25 cellular contexts compared by ENCODE assay signal in the genomic region with DNA sequence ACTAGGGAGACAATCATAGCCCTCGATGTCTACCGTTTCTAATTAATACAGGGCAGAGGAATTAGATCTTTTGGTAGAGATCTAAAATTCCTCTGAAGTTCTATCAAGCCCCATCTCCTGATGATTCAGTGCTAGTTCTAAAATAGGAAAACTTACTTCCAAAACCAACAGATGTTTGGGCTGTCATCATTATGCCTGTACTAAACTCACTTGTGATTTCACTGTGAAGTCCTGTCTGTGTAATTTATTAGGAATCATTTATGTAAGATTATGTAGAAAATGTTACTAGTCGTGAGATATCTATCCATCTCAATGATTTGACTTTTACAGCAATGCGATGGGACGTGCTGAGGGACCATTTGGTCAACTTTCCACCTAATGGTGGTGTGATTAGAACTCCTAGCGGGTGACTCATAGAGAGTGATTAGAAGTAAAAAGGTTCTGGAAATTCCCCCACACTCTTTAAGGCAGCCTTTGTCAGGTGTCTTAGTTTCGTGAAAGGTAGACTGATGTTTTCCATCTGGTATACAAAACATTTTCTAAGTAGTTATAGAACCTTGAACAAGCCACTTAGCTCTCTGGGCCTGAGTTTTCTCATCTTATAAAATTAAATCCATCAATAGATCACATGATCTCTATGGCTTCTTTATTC. TPM values are rescaled to one million over a fixed set of nuclear protein-coding genes. Genes with fewer than 3 reads are reported as not detected.
DNase-seq lines count a peak whose midpoint lies in the region; ATAC-seq, FAIRE-seq and TF ChIP-seq lines count a peak whose summit lies in the region.
"Had no signal": no experiment of that assay in that cellular context is flagged by ENCODE, and none has a peak within 500 bp of the region (broad histone marks: within the 10 kb centered on the region; RNA-seq: fewer than 3 reads in every experiment).

No MANE protein-coding gene starts in this region.

- no peak for TF ChIP-seq POLR2A in HCT116 (IDR thresholded peaks at IDR 0.05; ENCODE audit: borderline replicate concordance, extremely low read depth, insufficient read depth, insufficient read length)
- no peak for TF ChIP-seq POLR2A in GM12878 (IDR thresholded peaks at IDR 0.05; ENCODE audit: low read depth, low read length)

- no peaks in the 10 kb centered on the region for H3K27me3 Mint-ChIP-seq in nephron (ENCODE audit: low read depth)
- H3K27me3 Mint-ChIP-seq: naive B cell had no signal

- H3K36me3 Mint-ChIP-seq in nephron (ENCODE audit: low read depth) = no peaks in the 10 kb centered on the region
- H3K36me3 Mint-ChIP-seq: naive B cell had no signal

- no peaks in the 10 kb centered on the region for H3K9me3 ChIP-seq in HCT116 (ENCODE audit: control insufficient read depth in 1 of 2, insufficient read depth in 1 of 2, low read depth in 1 of 2, low read length in 2 of 2)
- no peaks in the 10 kb centered on the region; the same call in 2 of the 3 replicates for H3K9me3 ChIP-seq in GM12878 (replicated peaks; ENCODE audit: control insufficient read depth, insufficient read depth, low read length)
- H3K9me3 ChIP-seq: BE2C, esophagus squamous epithelium, heart right ventricle, upper lobe of right lung had no signal

- BruUV-seq in HCT116 (replicated peaks; lab: Mats Ljungman, UMichigan) (no TSS peak), GM12878 (replicated peaks; lab: Mats Ljungman, UMichigan) (no TSS peak)

- H3K9me3 Mint-ChIP-seq in nephron = no peaks in the 10 kb centered on the region
- H3K9me3 Mint-ChIP-seq: immature natural killer cell, naive B cell had no signal

- H3K79me2 ChIP-seq in HCT116 (ENCODE audit: insufficient read depth, low read length) (no peaks in the 10 kb centered on the region), GM12878 (ENCODE audit: control insufficient read depth, insufficient read depth, low read length) (no peaks in the 10 kb centered on the region; the same call in 1 of the 2 replicates)

- H3K4me3 Mint-ChIP-seq in nephron = no peak overlapping the region
- H3K4me3 Mint-ChIP-seq: immature natural killer cell, naive B cell had no signal

- H3K27me3 ChIP-seq in HCT116 (ENCODE audit: insufficient read depth, low read length) = no peaks in the 10 kb centered on the region
- no peaks in the 10 kb centered on the region for H3K27me3 ChIP-seq in GM12878 (replicated peaks in 1 of 2; ENCODE audit: control insufficient read depth in 2 of 2, insufficient read depth in 2 of 2, low read length in 1 of 2)
- H3K27me3 ChIP-seq: BE2C, esophagus squamous epithelium, heart right ventricle, upper lobe of right lung had no signal

- POLR2A ChIA-PET in HCT116 (lab: Charles Lee) (no interaction called here), GM12878 (lab: Charles Lee) (no interaction called here)

- H3K4me3 ChIP-seq in HCT116 (replicated peaks in 1 of 2; ENCODE audit: low read depth in 1 of 2, low read length in 2 of 2) = no peak overlapping the region
- no peak overlapping the region for H3K4me3 ChIP-seq in GM12878
- H3K4me3 ChIP-seq: esophagus squamous epithelium, heart right ventricle, lung, upper lobe of right lung had no signal

- no peak for ATAC-seq in HCT116
- ATAC-seq in GM12878 = peak; percentile 77
- ATAC-seq in GM19023 (IDR thresholded peaks at IDR 0.05; ENCODE audit: unreplicated experiment) = no peak
- no peak for ATAC-seq in GM19351 (IDR thresholded peaks at IDR 0.05; ENCODE audit: unreplicated experiment)
- ATAC-seq: heart right ventricle, upper lobe of right lung had no signal

- no peaks in the 10 kb centered on the region for H3K9me2 ChIP-seq in HCT116 (ENCODE audit: insufficient read depth)

- H3K4me2 ChIP-seq in HCT116 (ENCODE audit: low read length) = no peak overlapping the region
- no peak overlapping the region for H3K4me2 ChIP-seq in GM12878 (ENCODE audit: control insufficient read depth, insufficient read depth)

- peak; percentile 53 for DNase-seq in Caki2 (ENCODE audit: low read depth)
- no peak for DNase-seq in HCT116 (ENCODE audit: low read depth, low spot score)
- DNase-seq in GM12878 (ENCODE audit: low read depth, low spot score) = no peak
- no peak for DNase-seq in germinal center (ENCODE audit: low spot score)
- DNase-seq: activated CD4-positive, alpha-beta T cell treated with anti-CD3 and anti-CD28 coated beads for 1 hour; activated naive CD4-positive, alpha-beta T cell; BE2C; DMS 273 treated with DMSO at 0.1 percent for 48 hours; effector CD8-positive, alpha-beta T cell; esophagus squamous epithelium; heart right ventricle; immature natural killer cell; MV-4-11; naive B cell; NCI-H2029; RPMI8226; stimulated activated CD4-positive, alpha-beta T cell treated with anti-CD3 and anti-CD28 coated beads, Interleukin-1b, Interleukin-23, amount 100 ng/mL, for 48 hours; upper lobe of right lung had no signal

- RAD21 ChIA-PET in HCT116 (lab: Charles Lee; ENCODE audit: low non-redundant PET in 1 of 2, low total read pairs in 2 of 2, uncharacterized antibody in 2 of 2, unreplicated experiment in 2 of 2) (no interaction called here), GM12878 (lab: Charles Lee; ENCODE audit: unreplicated experiment) (no interaction called here)

- CTCF ChIA-PET in HCT116 (lab: Charles Lee) (interaction anchor here (1.8 kb wide), 1 partner anchor 24 kb away, joined by 4 read pairs; no protein-coding TSS in a partner anchor), GM12878 (lab: Yijun Ruan, JAX) (no interaction called here)

- 45% methylated on average over 7 of the region's 7 CpGs for WGBS in GM12878 (ENCODE audit: insufficient coverage, insufficient replicate concordance, low lambda C conversion rate, missing lambda C conversion rate)

- H4K20me1 ChIP-seq in HCT116 (ENCODE audit: insufficient read depth) (no peaks in the 10 kb centered on the region), GM12878 (ENCODE audit: control insufficient read depth, insufficient read depth) (no peaks in the 10 kb centered on the region)

- TF ChIP-seq CTCF in HCT116 (IDR thresholded peaks at IDR 0.05 in 2 of 3, conservative IDR thresholded peaks at IDR 0.05 in 1 of 3; ENCODE audit: borderline replicate concordance in 1 of 3, insufficient read depth in 1 of 3, low read depth in 2 of 3, low read length in 2 of 3) (no peak), GM12878 (IDR thresholded peaks at IDR 0.05 in 2 of 3, conservative IDR thresholded peaks at IDR 0.05 in 1 of 3; ENCODE audit: control insufficient read depth in 2 of 3, extremely low read depth in 1 of 3, insufficient read depth in 1 of 3, low read depth in 3 of 3, low read length in 3 of 3) (no peak), nephron (IDR thresholded peaks at IDR 0.05; ENCODE audit: unreplicated experiment in 3 of 3) (no peak)

- H2AFZ ChIP-seq in HCT116 (ENCODE audit: low read depth, low read length, poor library complexity, severe bottlenecking) (no peak overlapping the region), GM12878 (ENCODE audit: control insufficient read depth, low read depth, low read length) (no peak overlapping the region)

- H3K27ac ChIP-seq in HCT116 (ENCODE audit: low read depth, low read length) (peak overlapping the region; percentile 71), GM12878 (ENCODE audit: control insufficient read depth, insufficient read depth) (no peak overlapping the region)
- H3K27ac ChIP-seq: esophagus squamous epithelium, heart right ventricle, HL-60, upper lobe of right lung had no signal

- H3K4me1 Mint-ChIP-seq in nephron = peaks cover 64% of the 10 kb centered on the region
- H3K4me1 Mint-ChIP-seq: naive B cell had no signal

- no peaks in the 10 kb centered on the region for H3K36me3 ChIP-seq in HCT116 (ENCODE audit: control insufficient read depth in 1 of 2, insufficient read depth in 2 of 2, low read length in 2 of 2)
- H3K36me3 ChIP-seq in GM12878 (ENCODE audit: control insufficient read depth in 2 of 2, insufficient read depth in 2 of 2, low read length in 1 of 2) = no peaks in the 10 kb centered on the region
- H3K36me3 ChIP-seq: BE2C, esophagus squamous epithelium, heart right ventricle, upper lobe of right lung had no signal

- intact Hi-C loops in HCT116 (cut with micrococcal nuclease) (no loop called here), GM12878 (cut with micrococcal nuclease; ENCODE audit: unreplicated experiment) (no loop called here)

- H3K4me1 ChIP-seq in HCT116 (ENCODE audit: control insufficient read depth in 1 of 2, insufficient read depth in 2 of 2, low read length in 2 of 2) (peaks cover 51 to 73% of the 10 kb centered on the region in 2 experiments), GM12878 (ENCODE audit: control insufficient read depth, insufficient read depth, low read length) (peaks cover 18% of the 10 kb centered on the region; the same call in 1 of the 2 replicates)
- H3K4me1 ChIP-seq: upper lobe of right lung had no signal

- no peak for TF ChIP-seq EP300 in GM12878 (IDR thresholded peaks at IDR 0.05; ENCODE audit: borderline replicate concordance in 1 of 2, control insufficient read depth in 1 of 2, low read depth in 2 of 2, low read length in 2 of 2)

- no peak overlapping the region for H3K9ac ChIP-seq in HCT116 (ENCODE audit: low read length)
- H3K9ac ChIP-seq in GM12878 (ENCODE audit: control insufficient read depth, insufficient read depth, low read length) = no peak overlapping the region

- no peak for TF ChIP-seq RAD21 in HCT116 (IDR thresholded peaks at IDR 0.05; ENCODE audit: low read depth)
- TF ChIP-seq RAD21 in GM12878 (IDR thresholded peaks at IDR 0.05; ENCODE audit: insufficient read depth, low read depth, low read length) = no peak

- FAIRE-seq in GM12878 (lab: Jason Lieb, UNC) = no peak

- peak overlapping the region; percentile 42 to 97 (median 94) for H3K27ac Mint-ChIP-seq in nephron

- in situ Hi-C loops in Caki2 (cut with HindIII; ENCODE audit: low pct_unique_long_range_greater_than_20kb, low sequenced_read_pairs) = no loop called here
- in situ Hi-C loops in GM12878 (cut with MboI) = no loop called here

- SMC1A ChIA-PET in GM12878 (lab: Charles Lee; ENCODE audit: uncharacterized antibody, unreplicated experiment) = interaction anchor here (1.0 kb wide), 1 partner anchor 45 kb away, joined by 4 read pairs; no protein-coding TSS in a partner anchor

RNA-seq across cellular contexts. Expression of gene LIPC, which starts 34.2 kb away (rescaled TPM):
- total RNA-seq in Caki2 (2014; rRNA removed; shearing (Covaris generic); ENCODE audit: low replicate concordance) = 0.23 and 4.0 TPM in 2 replicates
- total RNA-seq in HCT116 (2021; ENCODE audit: unreplicated experiment) = not detected
- polyA plus RNA-seq in HCT116 (2012) = 0.10 and 0.12 TPM in 2 replicates
- 2.2 and 2.5 TPM in 2 replicates for total RNA-seq in GM12878 (2013; cell fraction: nucleolus; rRNA removed)
- 0.11 and 0.23 TPM in 2 replicates for total RNA-seq in GM12878 (2014; rRNA removed)
- 0.28 and 0.31 TPM in 2 replicates for total RNA-seq in GM12878 (2014; rRNA removed; fragmentation: Illumina TruSeq; extraction: Trizol)
- total RNA-seq in GM12878 (2021) = 0.18 TPM in 1 of 2 replicates, not detected in the other
- polyA plus RNA-seq in GM12878 (2011; ENCODE audit: low read depth) = not detected
- 0.07 and 0.10 TPM in 2 replicates for polyA plus RNA-seq in GM12878 (2011; rRNA removed)
- 0.18 and 0.21 TPM in 2 replicates for polyA plus RNA-seq in GM12878 (2011; cell fraction: cytosol; rRNA removed)
- 0.15 and 0.34 TPM in 2 replicates for polyA plus RNA-seq in GM12878 (2011; cell fraction: nucleus; rRNA removed)
- polyA plus RNA-seq in GM12878 (2012) = 0.15 and 0.24 TPM in 2 replicates
- 0.16 TPM in 1 of 2 replicates, not detected in the other for polyA plus RNA-seq in GM12878 (2014; fragmentation: Illumina TruSeq; extraction: Trizol)
- polyA plus RNA-seq in GM12878 (2014; fragmentation: Nextera tagmentation; extraction: Ambion mirVana) = under 1 TPM; 0.06 to 0.09 TPM
- polyA plus RNA-seq in GM12878 (2014; rRNA removed) = 0.14 and 0.18 TPM in 2 replicates
- under 1 TPM in 1 of 2 experiments, not detected in 1; 0.07 TPM for polyA plus RNA-seq in GM12878 (2016; fragmentation: Nextera tagmentation; extraction: Ambion mirVana)
- polyA minus RNA-seq in GM12878 (2011; rRNA and poly(A)+ RNA removed) = 0.21 TPM in 1 of 2 replicates, not detected in the other
- not detected in 2 replicates for polyA minus RNA-seq in GM12878 (2011; cell fraction: cytosol; rRNA and poly(A)+ RNA removed)
- 0.60 TPM in 1 of 2 replicates, not detected in the other for polyA minus RNA-seq in GM12878 (2011; cell fraction: nucleus; rRNA and poly(A)+ RNA removed)
- total RNA-seq: chondrocyte, osteocyte had no signal
